11 cellular contexts compared by ENCODE assay signal in genomic region chr14:68686724-68687123, GRCh38.
DNase-seq lines count a peak whose midpoint lies in the region; ATAC-seq, FAIRE-seq and TF ChIP-seq lines count a peak whose summit lies in the region.
"Had no signal": no experiment of that assay in that cellular context is flagged by ENCODE, and none has a peak within 500 bp of the region (broad histone marks: within the 10 kb centered on the region; RNA-seq: fewer than 3 reads in every experiment).

No MANE protein-coding gene starts in this region.

- peak overlapping the region; percentile 3 to 39 for H3K4ac ChIP-seq in mesenchymal stem cell (ENCODE audit: low read depth in 1 of 2, low read length in 2 of 2)

- H2BK12ac ChIP-seq in mesenchymal stem cell (ENCODE audit: low read length in 2 of 2): peak overlapping the region; percentile 40 to 80

- no peak overlapping the region for H3K4me3 Mint-ChIP-seq in activated CD8-positive, alpha-beta T cell treated with anti-CD3 and anti-CD28 coated beads, Interleukin-2, amount 10 ng/mL, durations not matched to agents 7 days and 5 days
- H3K4me3 Mint-ChIP-seq: dendritic cell treated with granulocyte-macrophage colony-stimulating factor and Interleukin-4, amounts not matched to agents 40 ng/mL and 50 ng/mL, for 4 days had no signal

- peaks cover 6% of the 10 kb centered on the region; the same call in 1 of the 3 replicates for H3K9me3 ChIP-seq in A549
- H3K9me3 ChIP-seq in mesenchymal stem cell (ENCODE audit: control insufficient read depth, low read length): peaks cover 2% of the 10 kb centered on the region

- no peak for ATAC-seq in A549
- ATAC-seq in activated CD8-positive, alpha-beta T cell treated with anti-CD3 and anti-CD28 coated beads, Interleukin-2, amount 10 ng/mL, durations not matched to agents 7 days and 5 days: no peak
- ATAC-seq in GM21528 (IDR thresholded peaks at IDR 0.05; ENCODE audit: low FRiP score, unreplicated experiment): no peak

- H3K27me3 ChIP-seq in mesenchymal stem cell (ENCODE audit: control insufficient read depth in 1 of 2, insufficient read depth in 1 of 2, low read length in 2 of 2): no peaks in the 10 kb centered on the region
- H3K27me3 ChIP-seq in H7 (ENCODE audit: control insufficient read depth, insufficient read depth, low read length): no peaks in the 10 kb centered on the region

- H2BK5ac ChIP-seq in mesenchymal stem cell (ENCODE audit: low read depth, low read length, poor library complexity, severe bottlenecking): no peak overlapping the region

- no peak for TF ChIP-seq RAD21 in A549 (conservative IDR thresholded peaks at IDR 0.05 in 1 of 2, IDR thresholded peaks at IDR 0.05 in 1 of 2)

- WGBS in A549 (ENCODE audit: missing lambda C conversion rate): 88% methylated on average over 8 of the region's 8 CpGs
- 85% methylated on average over 8 of the region's 8 CpGs for WGBS in mesenchymal stem cell

- no peak for DNase-seq in A549 (ENCODE audit: low read depth in 1 of 2, low spot score in 1 of 2)
- no peak for DNase-seq in GM12891 (ENCODE audit: insufficient read length, low spot score)
- no peak for DNase-seq in activated CD8-positive, alpha-beta T cell treated with anti-CD3 and anti-CD28 coated beads, Interleukin-2, amount 10 ng/mL, durations not matched to agents 7 days and 5 days
- no peak for DNase-seq in mesenchymal stem cell
- no peak for DNase-seq in GM13976 (ENCODE audit: low spot score)
- no peak for DNase-seq in H7
- DNase-seq in NCI-H1417 treated with DMSO at 0.1 percent for 48 hours (lab: John Stamatoyannopoulos, UW): no peak
- DNase-seq: GOT3, NCI-H2227 treated with DMSO at 0.1 percent for 48 hours had no signal

- peak overlapping the region; percentile 64 for H4K91ac ChIP-seq in mesenchymal stem cell (ENCODE audit: low read length)

- H3K4me1 ChIP-seq in A549 (peaks cover 58% of the 10 kb centered on the region), mesenchymal stem cell (ENCODE audit: control insufficient read depth, insufficient read depth, low read depth, low read length) (peaks cover 49% of the 10 kb centered on the region)

- FAIRE-seq in A549 (lab: Jason Lieb, UNC) (no peak), GM12891 (lab: Jason Lieb, UNC) (peak; percentile 54)

- H3K27ac Mint-ChIP-seq in activated CD8-positive, alpha-beta T cell treated with anti-CD3 and anti-CD28 coated beads, Interleukin-2, amount 10 ng/mL, durations not matched to agents 7 days and 5 days: peak overlapping the region; percentile 7

- no peak overlapping the region for H2BK15ac ChIP-seq in mesenchymal stem cell (ENCODE audit: low read depth, poor library complexity, severe bottlenecking)

- in situ Hi-C loops in GM13976 (cut with MboI; ENCODE audit: low sequenced_read_pairs, unreplicated experiment): no loop called here

- H3K9ac ChIP-seq in mesenchymal stem cell (ENCODE audit: low read length): no peak overlapping the region

- H3K4me3 ChIP-seq in A549: no peak overlapping the region
- no peak overlapping the region for H3K4me3 ChIP-seq in mesenchymal stem cell (ENCODE audit: insufficient read depth in 1 of 2, low read depth in 1 of 2, low read length in 2 of 2)
- no peak overlapping the region for H3K4me3 ChIP-seq in H7 (ENCODE audit: insufficient read depth, low read depth, low read length)

- H3K27me3 Mint-ChIP-seq in activated CD8-positive, alpha-beta T cell treated with anti-CD3 and anti-CD28 coated beads, Interleukin-2, amount 10 ng/mL, durations not matched to agents 7 days and 5 days (ENCODE audit: low read depth): peaks cover 6% of the 10 kb centered on the region

- H3K27ac ChIP-seq in A549 (peak overlapping the region; percentile 86 to 94), mesenchymal stem cell (ENCODE audit: low read length, poor library complexity, severe bottlenecking) (no peak overlapping the region)

- H3K36me3 ChIP-seq in mesenchymal stem cell (ENCODE audit: control insufficient read depth in 1 of 2, insufficient read depth in 2 of 2, low read depth in 1 of 2, low read length in 2 of 2) (no peaks in the 10 kb centered on the region), H7 (replicated peaks; ENCODE audit: control insufficient read depth, insufficient read depth, low read length) (no peaks in the 10 kb centered on the region)

- peaks cover 4% of the 10 kb centered on the region for H3K79me1 ChIP-seq in mesenchymal stem cell (replicated peaks; ENCODE audit: low read length, poor library complexity, severe bottlenecking)

- no peak for TF ChIP-seq EP300 in A549 (IDR thresholded peaks at IDR 0.05)

- no peak for TF ChIP-seq POLR2A in A549 (IDR thresholded peaks at IDR 0.05; ENCODE audit: low read length)
- TF ChIP-seq POLR2A in GM12891 (IDR thresholded peaks at IDR 0.05; ENCODE audit: low read depth, low read length): no peak

- CTCF ChIA-PET in A549 (lab: Yijun Ruan, JAX): interaction anchor here (0.9 to 1.5 kb wide), 3 partner anchors 11 to 438 kb away, joined by 3 to 6 read pairs (median 3); no protein-coding TSS in a partner anchor
- CTCF ChIA-PET in activated CD8-positive, alpha-beta T cell treated with anti-CD3 and anti-CD28 coated beads, Interleukin-2, amount 10 ng/mL, durations not matched to agents 7 days and 5 days (lab: Charles Lee): interaction anchor here (1.6 to 1.7 kb wide), 2 partner anchors 103 to 157 kb away, joined by 6 to 13 read pairs; no protein-coding TSS in a partner anchor

- peak overlapping the region; percentile 2 for H2BK120ac ChIP-seq in mesenchymal stem cell (ENCODE audit: low read depth, low read length)

- H3K23ac ChIP-seq in mesenchymal stem cell (ENCODE audit: low read length in 2 of 2): no peak overlapping the region

- H2AFZ ChIP-seq in mesenchymal stem cell (ENCODE audit: low read depth, low read length): no peak overlapping the region

- H3K14ac ChIP-seq in mesenchymal stem cell (ENCODE audit: low read length in 2 of 2): no peak overlapping the region

- no peak overlapping the region for H2AK5ac ChIP-seq in mesenchymal stem cell (ENCODE audit: low read length, severe bottlenecking)

- no peaks in the 10 kb centered on the region for H3K9me3 Mint-ChIP-seq in activated CD8-positive, alpha-beta T cell treated with anti-CD3 and anti-CD28 coated beads, Interleukin-2, amount 10 ng/mL, durations not matched to agents 7 days and 5 days (ENCODE audit: insufficient read depth)
- H3K9me3 Mint-ChIP-seq: dendritic cell treated with granulocyte-macrophage colony-stimulating factor and Interleukin-4, amounts not matched to agents 40 ng/mL and 50 ng/mL, for 4 days had no signal

- H3K36me3 Mint-ChIP-seq in activated CD8-positive, alpha-beta T cell treated with anti-CD3 and anti-CD28 coated beads, Interleukin-2, amount 10 ng/mL, durations not matched to agents 7 days and 5 days (ENCODE audit: low read depth): no peaks in the 10 kb centered on the region

- H3K4me1 Mint-ChIP-seq in activated CD8-positive, alpha-beta T cell treated with anti-CD3 and anti-CD28 coated beads, Interleukin-2, amount 10 ng/mL, durations not matched to agents 7 days and 5 days (ENCODE audit: low read depth): peaks cover 50% of the 10 kb centered on the region

- H4K8ac ChIP-seq in mesenchymal stem cell (ENCODE audit: low read length): no peak overlapping the region

- no peak for TF ChIP-seq CTCF in A549 (IDR thresholded peaks at IDR 0.05)
- no peak for TF ChIP-seq CTCF in GM13976 (IDR thresholded peaks at IDR 0.05; ENCODE audit: borderline replicate concordance, control extremely low read depth, extremely low read depth, insufficient read depth, missing control alignments)

- H3K4me2 ChIP-seq in A549 (no peak overlapping the region), mesenchymal stem cell (ENCODE audit: low read length, poor library complexity, severe bottlenecking) (no peak overlapping the region)

- H3K18ac ChIP-seq in mesenchymal stem cell (ENCODE audit: low read depth in 1 of 2, low read length in 2 of 2): peak overlapping the region in 1 of 2 experiments; percentile 70

- POLR2A ChIA-PET in A549 (lab: Yijun Ruan, JAX): no interaction called here
- POLR2A ChIA-PET in activated CD8-positive, alpha-beta T cell treated with anti-CD3 and anti-CD28 coated beads, Interleukin-2, amount 10 ng/mL, durations not matched to agents 7 days and 5 days (lab: Charles Lee): no interaction called here

TF ChIP-seq in A549, 52 proteins besides CTCF, POLR2A, EP300 and RAD21 (continues in another document):
- TF ChIP-seq ATOH8 (CRISPR knock-in tag; IDR thresholded peaks at IDR 0.05; ENCODE audit: low read depth): no peak
- no peak for TF ChIP-seq HOXA7 (CRISPR knock-in tag; IDR thresholded peaks at IDR 0.05)
- TF ChIP-seq TFCP2L1 (CRISPR knock-in tag; IDR thresholded peaks at IDR 0.05): no peak
- TF ChIP-seq MAFK (IDR thresholded peaks at IDR 0.05; ENCODE audit: partially characterized antibody): no peak

TF ChIP-seq in GM12891, 5 proteins besides CTCF, POLR2A, EP300 and RAD21:
- no peak for TF ChIP-seq POLR2AphosphoS5 (IDR thresholded peaks at IDR 0.05; ENCODE audit: low read depth, low read length)
- no peak for TF ChIP-seq PAX5 (IDR thresholded peaks at IDR 0.05; ENCODE audit: insufficient read depth, low read length, severe bottlenecking)
- no peak for TF ChIP-seq TAF1 (IDR thresholded peaks at IDR 0.05; ENCODE audit: low read depth, low read length)
- TF ChIP-seq SPI1 (IDR thresholded peaks at IDR 0.05; ENCODE audit: low read depth, low read length): no peak
- TF ChIP-seq POU2F2 (IDR thresholded peaks at IDR 0.05; ENCODE audit: low read depth, low read length): no peak
TF ChIP-seq in GM12891: peak in this region for 0.
